8 cellular contexts compared by ENCODE assay signal in the genomic region with DNA sequence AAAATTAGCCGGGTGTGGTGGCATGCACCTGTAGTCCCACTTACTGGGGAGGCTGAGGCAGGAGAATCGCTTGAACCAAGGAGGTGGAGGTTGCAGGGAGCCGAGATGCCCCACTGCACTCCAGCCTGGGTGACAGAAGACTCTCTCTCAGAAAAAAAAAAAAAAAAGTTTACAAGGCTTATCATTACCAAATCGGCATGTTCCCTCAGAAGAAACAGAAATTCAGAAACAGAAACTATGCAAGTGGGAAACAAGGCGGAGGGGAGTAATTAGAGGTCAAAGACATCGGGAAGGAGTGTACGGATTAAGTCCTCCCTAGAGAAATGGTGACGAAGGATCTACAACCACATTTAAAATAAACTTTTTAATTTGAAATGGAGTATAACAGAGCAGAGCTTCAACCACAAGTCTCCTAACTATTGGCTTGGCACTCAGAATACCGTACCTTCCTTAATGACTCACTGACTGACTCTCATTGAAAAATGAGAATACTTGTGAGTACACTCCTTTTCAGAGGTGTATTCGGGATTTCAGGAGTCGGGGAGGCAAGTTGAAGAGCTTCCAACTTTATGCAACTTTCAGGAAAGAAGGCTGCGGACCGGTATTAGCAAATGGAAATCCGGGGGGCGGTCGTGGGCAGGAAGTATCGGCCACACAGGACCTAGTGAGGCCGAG. TPM values are rescaled to one million over a fixed set of nuclear protein-coding genes. Genes with fewer than 3 reads are reported as not detected.
A peak's percentile ranks its signal among the peaks of the same experiment; 100 is the strongest.
DNase-seq lines count a peak whose midpoint lies in the region; ATAC-seq, FAIRE-seq and TF ChIP-seq lines count a peak whose summit lies in the region.

No MANE protein-coding gene starts in this region.

- CTCF ChIA-PET in MCF 10A (lab: Yijun Ruan, JAX), result interaction anchor here (0.6 to 1.2 kb wide), 5 partner anchors 14 to 603 kb away, joined by 3 to 5 read pairs (median 3); no protein-coding TSS in a partner anchor

- peaks cover 6% of the 10 kb centered on the region for H3K36me3 Mint-ChIP-seq in MCF 10A (ENCODE audit: insufficient read depth, unreplicated experiment)

- H3K36me3 ChIP-seq in kidney (ENCODE audit: control insufficient read depth in 1 of 2, insufficient read depth in 2 of 2, low read length in 2 of 2), result no peaks in the 10 kb centered on the region

- peak overlapping the region; percentile 81 to 85 for H3K4me3 ChIP-seq in kidney (ENCODE audit: low read length in 2 of 2)

- TSS peak; percentile 39 for BruUV-seq in MCF 10A (replicated peaks; lab: Mats Ljungman, UMichigan)

- POLR2A ChIA-PET in MCF 10A (lab: Yijun Ruan, JAX), result interaction anchor here (0.6 to 2.2 kb wide), 25 partner anchors 9 to 960 kb away, joined by 3 to 24 read pairs (median 4); partner anchors contain the start of genes ABCD4, ALDH6A1, COQ6 and FAM161B

- peaks cover 6% of the 10 kb centered on the region for H3K4me1 Mint-ChIP-seq in MCF 10A (ENCODE audit: insufficient read depth, unreplicated experiment)

- no peaks in the 10 kb centered on the region for H3K9me3 ChIP-seq in kidney (ENCODE audit: control insufficient read depth in 1 of 2, low read length in 2 of 2)

- DNase-seq in AG09319 (ENCODE audit: extremely low read depth, low read depth), result peak; percentile 22
- DNase-seq in NAMALWA (ENCODE audit: low spot score), result peak; percentile 24
- peak; percentile 72 for DNase-seq in MCF 10A (ENCODE audit: unreplicated experiment)
- DNase-seq in kidney, result no peak
- DNase-seq in stimulated activated naive CD8-positive, alpha-beta T cell treated with anti-CD3 and anti-CD28 coated beads, Interleukin-15, Interleukin-2, amounts not matched to agents 100 U/mL and 50 U/mL, for 24 hours, result no peak
- no peak for DNase-seq in effector CD4-positive, alpha-beta T cell
- no peak for DNase-seq in SK-N-DZ (ENCODE audit: low spot score)

- peaks cover 3 to 4% of the 10 kb centered on the region in 2 donors for H3K4me1 ChIP-seq in kidney (ENCODE audit: control insufficient read depth in 1 of 2, insufficient read depth in 1 of 2, low read depth in 1 of 2, low read length in 2 of 2)

- H3K27ac ChIP-seq in kidney (ENCODE audit: low read depth in 2 of 2, low read length in 2 of 2), result peak overlapping the region; percentile 97 to 99

- no peaks in the 10 kb centered on the region for H3K27me3 Mint-ChIP-seq in MCF 10A (ENCODE audit: insufficient read depth, unreplicated experiment)

- peak; percentile 11 for ATAC-seq in GM18909 (IDR thresholded peaks at IDR 0.05; ENCODE audit: poor library complexity, unreplicated experiment)
- peak; percentile 31 for ATAC-seq in stimulated activated naive CD8-positive, alpha-beta T cell treated with anti-CD3 and anti-CD28 coated beads, Interleukin-15, Interleukin-2, amounts not matched to agents 100 U/mL and 50 U/mL, for 24 hours

- peak overlapping the region; percentile 96 for H3K4me3 Mint-ChIP-seq in MCF 10A (ENCODE audit: unreplicated experiment)

- no peak for TF ChIP-seq CTCF in AG09319 (IDR thresholded peaks at IDR 0.05; ENCODE audit: low read depth, low read length)
- no peak for TF ChIP-seq CTCF in MCF 10A (IDR thresholded peaks at IDR 0.05; ENCODE audit: unreplicated experiment)
- no peak for TF ChIP-seq CTCF in kidney (IDR thresholded peaks at IDR 0.05; ENCODE audit: borderline replicate concordance, extremely low read depth, insufficient read depth)

- peak overlapping the region; percentile 96 for H3K27ac Mint-ChIP-seq in MCF 10A (ENCODE audit: low read depth, unreplicated experiment)

- no peak for FAIRE-seq in kidney (lab: Jason Lieb, UNC)

- H3K9ac ChIP-seq in kidney (ENCODE audit: low read length in 2 of 2), result peak overlapping the region; percentile 85 to 91

- no peaks in the 10 kb centered on the region for H3K9me3 Mint-ChIP-seq in MCF 10A (ENCODE audit: unreplicated experiment)

- intact Hi-C loops in MCF 10A (cut with micrococcal nuclease) (loop anchor here (1.0 to 2.0 kb wide), 2 partner anchors 66 to 67 kb away; partner anchors contain the start of genes ALDH6A1, COQ6, FAM161B and LIN52), kidney (cut with DNase I) (no loop called here)

RNA-seq across cellular contexts. Expression of gene ENTPD5, which starts 0.9 kb away (rescaled TPM):
- 13.9 and 15.8 TPM in 2 replicates for total RNA-seq in MCF 10A (2022)
- total RNA-seq in kidney, result 24.7 TPM
- 28.3 TPM for polyA plus RNA-seq in kidney (ENCODE audit: insufficient read depth, low read depth, low replicate concordance)
- 3.9 and 4.0 TPM in 2 replicates for polyA plus RNA-seq in SK-N-DZ (2014; cell fraction: cytosol; rRNA removed)
- 10.4 and 13.3 TPM in 2 replicates for polyA plus RNA-seq in SK-N-DZ (2014; cell fraction: nucleus; rRNA removed)

RNA-seq across cellular contexts. Expression of gene BBOF1, which starts 1.0 kb away (rescaled TPM):
- total RNA-seq in MCF 10A (2022), result 2.0 and 4.2 TPM in 2 replicates
- 14.6 TPM for total RNA-seq in kidney
- 7.6 TPM for polyA plus RNA-seq in kidney (ENCODE audit: insufficient read depth, low read depth, low replicate concordance)
- polyA plus RNA-seq in SK-N-DZ (2014; cell fraction: cytosol; rRNA removed), result 0.24 and 0.54 TPM in 2 replicates
- polyA plus RNA-seq in SK-N-DZ (2014; cell fraction: nucleus; rRNA removed), result 0.31 and 0.88 TPM in 2 replicates

Comparison
In these comparisons a context has a peak if more than half of its experiments do, and no peak if none do; other contexts are left out.
1. DNase-seq: peak in AG09319 (single experiment), NAMALWA (single experiment) and MCF 10A (single experiment); none in kidney (single experiment), stimulated activated naive CD8-positive, alpha-beta T cell treated with anti-CD3 and anti-CD28 coated beads, Interleukin-15, Interleukin-2, amounts not matched to agents 100 U/mL and 50 U/mL, for 24 hours (single experiment), effector CD4-positive, alpha-beta T cell (single experiment) and SK-N-DZ (single experiment).